1 cellular context compared by ENCODE assay signal in the genomic region with DNA sequence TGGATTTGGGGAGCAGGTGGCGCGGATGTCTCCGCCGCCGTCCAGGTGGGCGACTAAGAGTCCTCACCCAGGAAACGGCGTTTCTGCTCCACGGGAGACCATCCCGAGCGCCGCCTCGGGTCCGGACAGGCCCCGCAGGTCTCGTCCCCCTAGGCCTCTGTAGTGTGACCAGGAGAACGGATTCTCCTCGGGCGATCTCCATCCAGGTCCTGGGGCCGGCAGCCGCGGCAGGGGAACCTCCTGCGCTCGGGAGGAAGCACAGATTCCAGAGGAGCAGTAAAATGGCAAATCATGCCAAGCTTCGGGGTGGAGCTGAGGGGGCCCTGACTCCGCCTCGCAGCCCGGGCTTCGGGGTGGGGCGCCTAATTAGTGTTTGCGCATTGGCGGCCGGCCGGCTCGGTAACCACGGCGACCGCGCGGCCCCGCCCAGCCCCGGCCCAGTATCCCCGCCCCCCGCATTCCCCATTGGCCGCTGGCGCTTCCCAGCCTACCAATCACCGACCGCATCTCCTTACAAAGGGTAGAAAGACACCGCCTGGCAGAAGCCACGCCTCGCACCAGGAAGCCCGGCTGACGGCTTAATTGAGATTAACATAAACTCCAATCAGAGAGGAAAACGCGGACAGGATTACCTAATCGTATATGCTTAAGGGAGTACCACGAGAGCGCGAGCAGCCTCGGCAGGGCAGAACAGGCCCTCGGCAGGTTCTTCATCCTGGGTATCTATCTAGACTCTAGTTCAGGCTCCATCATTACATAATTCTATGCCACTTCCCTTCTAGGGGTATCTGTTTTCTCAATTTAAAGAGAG.
TF ChIP-seq lines count a peak whose summit lies in the region.

No MANE protein-coding gene starts in this region.

TF ChIP-seq in HepG2, 621 proteins besides CTCF, POLR2A, EP300 and RAD21 (continued from another document and continues in another):
- TF ChIP-seq, protein P1, sequence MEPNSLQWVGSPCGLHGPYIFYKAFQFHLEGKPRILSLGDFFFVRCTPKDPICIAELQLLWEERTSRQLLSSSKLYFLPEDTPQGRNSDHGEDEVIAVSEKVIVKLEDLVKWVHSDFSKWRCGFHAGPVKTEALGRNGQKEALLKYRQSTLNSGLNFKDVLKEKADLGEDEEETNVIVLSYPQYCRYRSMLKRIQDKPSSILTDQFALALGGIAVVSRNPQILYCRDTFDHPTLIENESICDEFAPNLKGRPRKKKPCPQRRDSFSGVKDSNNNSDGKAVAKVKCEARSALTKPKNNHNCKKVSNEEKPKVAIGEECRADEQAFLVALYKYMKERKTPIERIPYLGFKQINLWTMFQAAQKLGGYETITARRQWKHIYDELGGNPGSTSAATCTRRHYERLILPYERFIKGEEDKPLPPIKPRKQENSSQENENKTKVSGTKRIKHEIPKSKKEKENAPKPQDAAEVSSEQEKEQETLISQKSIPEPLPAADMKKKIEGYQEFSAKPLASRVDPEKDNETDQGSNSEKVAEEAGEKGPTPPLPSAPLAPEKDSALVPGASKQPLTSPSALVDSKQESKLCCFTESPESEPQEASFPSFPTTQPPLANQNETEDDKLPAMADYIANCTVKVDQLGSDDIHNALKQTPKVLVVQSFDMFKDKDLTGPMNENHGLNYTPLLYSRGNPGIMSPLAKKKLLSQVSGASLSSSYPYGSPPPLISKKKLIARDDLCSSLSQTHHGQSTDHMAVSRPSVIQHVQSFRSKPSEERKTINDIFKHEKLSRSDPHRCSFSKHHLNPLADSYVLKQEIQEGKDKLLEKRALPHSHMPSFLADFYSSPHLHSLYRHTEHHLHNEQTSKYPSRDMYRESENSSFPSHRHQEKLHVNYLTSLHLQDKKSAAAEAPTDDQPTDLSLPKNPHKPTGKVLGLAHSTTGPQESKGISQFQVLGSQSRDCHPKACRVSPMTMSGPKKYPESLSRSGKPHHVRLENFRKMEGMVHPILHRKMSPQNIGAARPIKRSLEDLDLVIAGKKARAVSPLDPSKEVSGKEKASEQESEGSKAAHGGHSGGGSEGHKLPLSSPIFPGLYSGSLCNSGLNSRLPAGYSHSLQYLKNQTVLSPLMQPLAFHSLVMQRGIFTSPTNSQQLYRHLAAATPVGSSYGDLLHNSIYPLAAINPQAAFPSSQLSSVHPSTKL (CRISPR knock-in tag; IDR thresholded peaks at IDR 0.05) = no peak
- TF ChIP-seq, protein P2, sequence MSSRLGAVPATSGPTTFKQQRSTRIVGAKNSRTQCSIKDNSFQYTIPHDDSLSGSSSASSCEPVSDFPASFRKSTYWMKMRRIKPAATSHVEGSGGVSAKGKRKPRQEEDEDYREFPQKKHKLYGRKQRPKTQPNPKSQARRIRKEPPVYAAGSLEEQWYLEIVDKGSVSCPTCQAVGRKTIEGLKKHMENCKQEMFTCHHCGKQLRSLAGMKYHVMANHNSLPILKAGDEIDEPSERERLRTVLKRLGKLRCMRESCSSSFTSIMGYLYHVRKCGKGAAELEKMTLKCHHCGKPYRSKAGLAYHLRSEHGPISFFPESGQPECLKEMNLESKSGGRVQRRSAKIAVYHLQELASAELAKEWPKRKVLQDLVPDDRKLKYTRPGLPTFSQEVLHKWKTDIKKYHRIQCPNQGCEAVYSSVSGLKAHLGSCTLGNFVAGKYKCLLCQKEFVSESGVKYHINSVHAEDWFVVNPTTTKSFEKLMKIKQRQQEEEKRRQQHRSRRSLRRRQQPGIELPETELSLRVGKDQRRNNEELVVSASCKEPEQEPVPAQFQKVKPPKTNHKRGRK (CRISPR knock-in tag; IDR thresholded peaks at IDR 0.05) = no peak
- TF ChIP-seq HNRNPH1 (optimal IDR thresholded peaks at IDR 0.05; ENCODE audit: low read depth, low read length) (no peak), ZNF562 (CRISPR knock-in tag; IDR thresholded peaks at IDR 0.05; ENCODE audit: borderline replicate concordance) (no peak), ZNF703 (CRISPR knock-in tag; IDR thresholded peaks at IDR 0.05; ENCODE audit: borderline replicate concordance) (no peak), ZFP36 (IDR thresholded peaks at IDR 0.05; ENCODE audit: borderline replicate concordance, low read depth, low read length, partially characterized antibody) (no peak), ZNF83 (CRISPR knock-in tag; IDR thresholded peaks at IDR 0.05; ENCODE audit: borderline replicate concordance) (no peak), ZFP62 (CRISPR knock-in tag; IDR thresholded peaks at IDR 0.05) (no peak), FOXJ3 (CRISPR knock-in tag; IDR thresholded peaks at IDR 0.05; ENCODE audit: borderline replicate concordance) (no peak), DNMT3B (CRISPR knock-in tag; conservative IDR thresholded peaks at IDR 0.05) (0 out of 2 replicates have a peak, but pooled peaks have one; percentile 58), SCMH1 (CRISPR knock-in tag; IDR thresholded peaks at IDR 0.05; ENCODE audit: borderline replicate concordance) (no peak), FOSL2 (CRISPR knock-in tag; IDR thresholded peaks at IDR 0.05) (no peak), ARHGAP35 (CRISPR knock-in tag; IDR thresholded peaks at IDR 0.05; ENCODE audit: borderline replicate concordance) (0 out of 2 replicates have a peak, but pooled peaks have one; percentile 23), ZNF451 (CRISPR knock-in tag; IDR thresholded peaks at IDR 0.05) (no peak), ZNF138 (CRISPR knock-in tag; IDR thresholded peaks at IDR 0.05; ENCODE audit: low read depth) (no peak), KLF15 (CRISPR knock-in tag; IDR thresholded peaks at IDR 0.05; ENCODE audit: borderline replicate concordance) (no peak), FOXK2 (IDR thresholded peaks at IDR 0.05) (no peak), SALL1 (CRISPR knock-in tag; IDR thresholded peaks at IDR 0.05) (peak; percentile 56; the same call in 1 of the 2 replicates)
- TF ChIP-seq, protein P3, sequence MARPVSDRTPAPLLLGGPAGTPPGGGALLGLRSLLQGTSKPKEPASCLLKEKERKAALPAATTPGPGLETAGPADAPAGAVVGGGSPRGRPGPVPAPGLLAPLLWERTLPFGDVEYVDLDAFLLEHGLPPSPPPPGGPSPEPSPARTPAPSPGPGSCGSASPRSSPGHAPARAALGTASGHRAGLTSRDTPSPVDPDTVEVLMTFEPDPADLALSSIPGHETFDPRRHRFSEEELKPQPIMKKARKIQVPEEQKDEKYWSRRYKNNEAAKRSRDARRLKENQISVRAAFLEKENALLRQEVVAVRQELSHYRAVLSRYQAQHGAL (CRISPR knock-in tag; IDR thresholded peaks at IDR 0.05; ENCODE audit: not compliant biosample characterization) = no peak
- TF ChIP-seq, protein P4, sequence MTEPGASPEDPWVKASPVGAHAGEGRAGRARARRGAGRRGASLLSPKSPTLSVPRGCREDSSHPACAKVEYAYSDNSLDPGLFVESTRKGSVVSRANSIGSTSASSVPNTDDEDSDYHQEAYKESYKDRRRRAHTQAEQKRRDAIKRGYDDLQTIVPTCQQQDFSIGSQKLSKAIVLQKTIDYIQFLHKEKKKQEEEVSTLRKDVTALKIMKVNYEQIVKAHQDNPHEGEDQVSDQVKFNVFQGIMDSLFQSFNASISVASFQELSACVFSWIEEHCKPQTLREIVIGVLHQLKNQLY (CRISPR knock-in tag; IDR thresholded peaks at IDR 0.05) = no peak
- TF ChIP-seq, protein P5, sequence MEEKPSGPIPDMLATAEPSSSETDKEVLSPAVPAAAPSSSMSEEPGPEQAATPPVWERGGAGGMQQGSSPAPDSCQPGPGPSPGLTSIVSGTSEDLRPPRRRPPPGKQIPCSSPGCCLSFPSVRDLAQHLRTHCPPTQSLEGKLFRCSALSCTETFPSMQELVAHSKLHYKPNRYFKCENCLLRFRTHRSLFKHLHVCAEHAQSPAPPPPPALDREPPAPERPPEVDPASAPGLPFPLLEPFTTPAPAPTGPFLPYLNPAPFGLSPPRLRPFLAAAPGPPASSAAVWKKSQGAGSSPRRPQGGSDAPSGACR (CRISPR knock-in tag; IDR thresholded peaks at IDR 0.05) = no peak
- TF ChIP-seq, protein P6, sequence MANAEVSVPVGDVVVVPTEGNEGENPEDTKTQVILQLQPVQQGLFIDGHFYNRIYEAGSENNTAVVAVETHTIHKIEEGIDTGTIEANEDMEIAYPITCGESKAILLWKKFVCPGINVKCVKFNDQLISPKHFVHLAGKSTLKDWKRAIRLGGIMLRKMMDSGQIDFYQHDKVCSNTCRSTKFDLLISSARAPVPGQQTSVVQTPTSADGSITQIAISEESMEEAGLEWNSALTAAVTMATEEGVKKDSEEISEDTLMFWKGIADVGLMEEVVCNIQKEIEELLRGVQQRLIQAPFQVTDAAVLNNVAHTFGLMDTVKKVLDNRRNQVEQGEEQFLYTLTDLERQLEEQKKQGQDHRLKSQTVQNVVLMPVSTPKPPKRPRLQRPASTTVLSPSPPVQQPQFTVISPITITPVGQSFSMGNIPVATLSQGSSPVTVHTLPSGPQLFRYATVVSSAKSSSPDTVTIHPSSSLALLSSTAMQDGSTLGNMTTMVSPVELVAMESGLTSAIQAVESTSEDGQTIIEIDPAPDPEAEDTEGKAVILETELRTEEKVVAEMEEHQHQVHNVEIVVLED (CRISPR knock-in tag; IDR thresholded peaks at IDR 0.05; ENCODE audit: borderline replicate concordance) = no peak
- TF ChIP-seq, protein P7, sequence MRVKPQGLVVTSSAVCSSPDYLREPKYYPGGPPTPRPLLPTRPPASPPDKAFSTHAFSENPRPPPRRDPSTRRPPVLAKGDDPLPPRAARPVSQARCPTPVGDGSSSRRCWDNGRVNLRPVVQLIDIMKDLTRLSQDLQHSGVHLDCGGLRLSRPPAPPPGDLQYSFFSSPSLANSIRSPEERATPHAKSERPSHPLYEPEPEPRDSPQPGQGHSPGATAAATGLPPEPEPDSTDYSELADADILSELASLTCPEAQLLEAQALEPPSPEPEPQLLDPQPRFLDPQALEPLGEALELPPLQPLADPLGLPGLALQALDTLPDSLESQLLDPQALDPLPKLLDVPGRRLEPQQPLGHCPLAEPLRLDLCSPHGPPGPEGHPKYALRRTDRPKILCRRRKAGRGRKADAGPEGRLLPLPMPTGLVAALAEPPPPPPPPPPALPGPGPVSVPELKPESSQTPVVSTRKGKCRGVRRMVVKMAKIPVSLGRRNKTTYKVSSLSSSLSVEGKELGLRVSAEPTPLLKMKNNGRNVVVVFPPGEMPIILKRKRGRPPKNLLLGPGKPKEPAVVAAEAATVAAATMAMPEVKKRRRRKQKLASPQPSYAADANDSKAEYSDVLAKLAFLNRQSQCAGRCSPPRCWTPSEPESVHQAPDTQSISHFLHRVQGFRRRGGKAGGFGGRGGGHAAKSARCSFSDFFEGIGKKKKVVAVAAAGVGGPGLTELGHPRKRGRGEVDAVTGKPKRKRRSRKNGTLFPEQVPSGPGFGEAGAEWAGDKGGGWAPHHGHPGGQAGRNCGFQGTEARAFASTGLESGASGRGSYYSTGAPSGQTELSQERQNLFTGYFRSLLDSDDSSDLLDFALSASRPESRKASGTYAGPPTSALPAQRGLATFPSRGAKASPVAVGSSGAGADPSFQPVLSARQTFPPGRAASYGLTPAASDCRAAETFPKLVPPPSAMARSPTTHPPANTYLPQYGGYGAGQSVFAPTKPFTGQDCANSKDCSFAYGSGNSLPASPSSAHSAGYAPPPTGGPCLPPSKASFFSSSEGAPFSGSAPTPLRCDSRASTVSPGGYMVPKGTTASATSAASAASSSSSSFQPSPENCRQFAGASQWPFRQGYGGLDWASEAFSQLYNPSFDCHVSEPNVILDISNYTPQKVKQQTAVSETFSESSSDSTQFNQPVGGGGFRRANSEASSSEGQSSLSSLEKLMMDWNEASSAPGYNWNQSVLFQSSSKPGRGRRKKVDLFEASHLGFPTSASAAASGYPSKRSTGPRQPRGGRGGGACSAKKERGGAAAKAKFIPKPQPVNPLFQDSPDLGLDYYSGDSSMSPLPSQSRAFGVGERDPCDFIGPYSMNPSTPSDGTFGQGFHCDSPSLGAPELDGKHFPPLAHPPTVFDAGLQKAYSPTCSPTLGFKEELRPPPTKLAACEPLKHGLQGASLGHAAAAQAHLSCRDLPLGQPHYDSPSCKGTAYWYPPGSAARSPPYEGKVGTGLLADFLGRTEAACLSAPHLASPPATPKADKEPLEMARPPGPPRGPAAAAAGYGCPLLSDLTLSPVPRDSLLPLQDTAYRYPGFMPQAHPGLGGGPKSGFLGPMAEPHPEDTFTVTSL (CRISPR knock-in tag; IDR thresholded peaks at IDR 0.05; ENCODE audit: borderline replicate concordance) = no peak
- TF ChIP-seq, protein P8, sequence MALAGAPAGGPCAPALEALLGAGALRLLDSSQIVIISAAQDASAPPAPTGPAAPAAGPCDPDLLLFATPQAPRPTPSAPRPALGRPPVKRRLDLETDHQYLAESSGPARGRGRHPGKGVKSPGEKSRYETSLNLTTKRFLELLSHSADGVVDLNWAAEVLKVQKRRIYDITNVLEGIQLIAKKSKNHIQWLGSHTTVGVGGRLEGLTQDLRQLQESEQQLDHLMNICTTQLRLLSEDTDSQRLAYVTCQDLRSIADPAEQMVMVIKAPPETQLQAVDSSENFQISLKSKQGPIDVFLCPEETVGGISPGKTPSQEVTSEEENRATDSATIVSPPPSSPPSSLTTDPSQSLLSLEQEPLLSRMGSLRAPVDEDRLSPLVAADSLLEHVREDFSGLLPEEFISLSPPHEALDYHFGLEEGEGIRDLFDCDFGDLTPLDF (CRISPR knock-in tag; IDR thresholded peaks at IDR 0.05) = no peak
- TF ChIP-seq, protein P9, sequence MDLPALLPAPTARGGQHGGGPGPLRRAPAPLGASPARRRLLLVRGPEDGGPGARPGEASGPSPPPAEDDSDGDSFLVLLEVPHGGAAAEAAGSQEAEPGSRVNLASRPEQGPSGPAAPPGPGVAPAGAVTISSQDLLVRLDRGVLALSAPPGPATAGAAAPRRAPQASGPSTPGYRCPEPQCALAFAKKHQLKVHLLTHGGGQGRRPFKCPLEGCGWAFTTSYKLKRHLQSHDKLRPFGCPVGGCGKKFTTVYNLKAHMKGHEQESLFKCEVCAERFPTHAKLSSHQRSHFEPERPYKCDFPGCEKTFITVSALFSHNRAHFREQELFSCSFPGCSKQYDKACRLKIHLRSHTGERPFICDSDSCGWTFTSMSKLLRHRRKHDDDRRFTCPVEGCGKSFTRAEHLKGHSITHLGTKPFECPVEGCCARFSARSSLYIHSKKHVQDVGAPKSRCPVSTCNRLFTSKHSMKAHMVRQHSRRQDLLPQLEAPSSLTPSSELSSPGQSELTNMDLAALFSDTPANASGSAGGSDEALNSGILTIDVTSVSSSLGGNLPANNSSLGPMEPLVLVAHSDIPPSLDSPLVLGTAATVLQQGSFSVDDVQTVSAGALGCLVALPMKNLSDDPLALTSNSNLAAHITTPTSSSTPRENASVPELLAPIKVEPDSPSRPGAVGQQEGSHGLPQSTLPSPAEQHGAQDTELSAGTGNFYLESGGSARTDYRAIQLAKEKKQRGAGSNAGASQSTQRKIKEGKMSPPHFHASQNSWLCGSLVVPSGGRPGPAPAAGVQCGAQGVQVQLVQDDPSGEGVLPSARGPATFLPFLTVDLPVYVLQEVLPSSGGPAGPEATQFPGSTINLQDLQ (CRISPR knock-in tag; IDR thresholded peaks at IDR 0.05) = no peak
- TF ChIP-seq, protein P10, sequence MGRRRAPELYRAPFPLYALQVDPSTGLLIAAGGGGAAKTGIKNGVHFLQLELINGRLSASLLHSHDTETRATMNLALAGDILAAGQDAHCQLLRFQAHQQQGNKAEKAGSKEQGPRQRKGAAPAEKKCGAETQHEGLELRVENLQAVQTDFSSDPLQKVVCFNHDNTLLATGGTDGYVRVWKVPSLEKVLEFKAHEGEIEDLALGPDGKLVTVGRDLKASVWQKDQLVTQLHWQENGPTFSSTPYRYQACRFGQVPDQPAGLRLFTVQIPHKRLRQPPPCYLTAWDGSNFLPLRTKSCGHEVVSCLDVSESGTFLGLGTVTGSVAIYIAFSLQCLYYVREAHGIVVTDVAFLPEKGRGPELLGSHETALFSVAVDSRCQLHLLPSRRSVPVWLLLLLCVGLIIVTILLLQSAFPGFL (CRISPR knock-in tag; IDR thresholded peaks at IDR 0.05) = no peak
